ENCODE assay signal across 27 cellular contexts in the genomic region with DNA sequence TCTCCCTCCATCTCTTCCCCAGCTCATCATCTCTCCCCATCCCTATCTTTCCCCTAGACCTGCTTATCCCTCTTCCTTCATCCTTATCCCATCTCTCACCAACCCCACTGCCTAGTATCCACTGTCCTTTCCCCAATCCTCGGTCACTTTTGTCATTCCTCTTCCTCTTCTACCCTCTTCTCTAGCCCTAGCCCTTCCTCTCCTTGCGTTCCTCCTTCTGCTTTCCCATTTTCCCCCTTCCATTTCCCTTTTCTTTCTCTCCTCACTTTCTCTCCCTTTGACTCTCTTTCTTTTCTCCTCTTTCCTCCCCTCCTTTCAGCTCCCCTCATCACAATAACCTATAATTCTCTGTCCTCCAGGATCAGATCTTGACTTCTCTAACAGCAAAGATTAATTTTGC.
"Had no signal": no experiment of that assay in that cellular context is flagged by ENCODE, and none has a peak within 500 bp of the region (broad histone marks: within the 10 kb centered on the region; RNA-seq: fewer than 3 reads in every experiment).

No MANE protein-coding gene starts in this region.

- H3K36me3 ChIP-seq: colonic mucosa, esophagus squamous epithelium, gastrocnemius medialis, heart right ventricle, left lung, lower lobe of right lung had no signal

- H3K9me3 ChIP-seq: colonic mucosa, esophagus squamous epithelium, gastrocnemius medialis, heart right ventricle, left lung, lower lobe of right lung, mucosa of descending colon had no signal

- FAIRE-seq: endometrium, islet of Langerhans, keratinocyte had no signal

- H3K4me3 Mint-ChIP-seq: dendritic cell treated with granulocyte-macrophage colony-stimulating factor and Interleukin-4, amounts not matched to agents 40 ng/mL and 50 ng/mL, for 4 days; effector memory CD8-positive, alpha-beta T cell; endodermal cell; mesothelial cell of epicardium; naive B cell had no signal

- H3K4me1 ChIP-seq: colonic mucosa, esophagus squamous epithelium, gastrocnemius medialis, heart right ventricle, left lung, lower lobe of right lung had no signal

- DNase-seq: colonic mucosa; cortex of kidney; effector CD8-positive, alpha-beta T cell; effector memory CD8-positive, alpha-beta T cell; endodermal cell; erythroblast; esophagus squamous epithelium; foreskin fibroblast; foreskin melanocyte; gastrocnemius medialis; glutamatergic neuron; head of caudate nucleus; heart right ventricle; hippocampal formation; left cardiac atrium; left lung; left ventricle myocardium superior; lower lobe of right lung; mucosa of descending colon; naive B cell had no signal

- H3K9me3 Mint-ChIP-seq: dendritic cell treated with granulocyte-macrophage colony-stimulating factor and Interleukin-4, amounts not matched to agents 40 ng/mL and 50 ng/mL, for 4 days; effector memory CD8-positive, alpha-beta T cell; mesothelial cell of epicardium; naive B cell had no signal

- ATAC-seq: effector memory CD8-positive, alpha-beta T cell; esophagus mucosa; gastrocnemius medialis; heart right ventricle; left cardiac atrium; left lung; left ventricle myocardium superior; lower lobe of right lung; mucosa of descending colon had no signal

- H3K4me3 ChIP-seq: colonic mucosa, esophagus squamous epithelium, gastrocnemius medialis, heart right ventricle, left lung, lower lobe of right lung, mucosa of descending colon had no signal

- H3K27me3 Mint-ChIP-seq: dendritic cell treated with granulocyte-macrophage colony-stimulating factor and Interleukin-4, amounts not matched to agents 40 ng/mL and 50 ng/mL, for 4 days; effector memory CD8-positive, alpha-beta T cell; naive B cell had no signal

- H3K27me3 ChIP-seq: colonic mucosa, esophagus squamous epithelium, gastrocnemius medialis, heart right ventricle, left lung had no signal

- H3K27ac Mint-ChIP-seq: dendritic cell treated with granulocyte-macrophage colony-stimulating factor and Interleukin-4, amounts not matched to agents 40 ng/mL and 50 ng/mL, for 4 days; effector memory CD8-positive, alpha-beta T cell; endodermal cell; mesothelial cell of epicardium; naive B cell had no signal

- H3K27ac ChIP-seq: colonic mucosa, epithelial cell of prostate, esophagus squamous epithelium, gastrocnemius medialis, heart right ventricle, left lung, lower lobe of right lung had no signal

- H3K36me3 Mint-ChIP-seq: mesothelial cell of epicardium, naive B cell had no signal
